ENCODE assay signal across 1 cellular context in genomic region chr12:11657511-11657910, GRCh38.
TF ChIP-seq lines count a peak whose summit lies in the region.

No MANE protein-coding gene starts in this region.

TF ChIP-seq in WTC11, 78 proteins besides CTCF, POLR2A, EP300 and RAD21 (continued from another document):
- TF ChIP-seq ZNF532 (CRISPR knock-in tag; IDR thresholded peaks at IDR 0.05; ENCODE audit: borderline replicate concordance) (no peak), CREM (CRISPR knock-in tag; IDR thresholded peaks at IDR 0.05) (no peak), NR2C2 (CRISPR knock-in tag; IDR thresholded peaks at IDR 0.05) (no peak), TEAD1 (CRISPR knock-in tag; IDR thresholded peaks at IDR 0.05) (no peak), FOXP4 (CRISPR knock-in tag; IDR thresholded peaks at IDR 0.05) (no peak), GTF2I (CRISPR knock-in tag; conservative IDR thresholded peaks at IDR 0.05) (no peak), NFYB (CRISPR knock-in tag; conservative IDR thresholded peaks at IDR 0.05; ENCODE audit: low read depth) (no peak), NFE2L1 (CRISPR knock-in tag; IDR thresholded peaks at IDR 0.05) (no peak), FOXJ3 (CRISPR knock-in tag; IDR thresholded peaks at IDR 0.05; ENCODE audit: borderline replicate concordance) (no peak), RORB (CRISPR knock-in tag; IDR thresholded peaks at IDR 0.05) (no peak)
